ENCODE assay signal across 12 cellular contexts in the genomic region with DNA sequence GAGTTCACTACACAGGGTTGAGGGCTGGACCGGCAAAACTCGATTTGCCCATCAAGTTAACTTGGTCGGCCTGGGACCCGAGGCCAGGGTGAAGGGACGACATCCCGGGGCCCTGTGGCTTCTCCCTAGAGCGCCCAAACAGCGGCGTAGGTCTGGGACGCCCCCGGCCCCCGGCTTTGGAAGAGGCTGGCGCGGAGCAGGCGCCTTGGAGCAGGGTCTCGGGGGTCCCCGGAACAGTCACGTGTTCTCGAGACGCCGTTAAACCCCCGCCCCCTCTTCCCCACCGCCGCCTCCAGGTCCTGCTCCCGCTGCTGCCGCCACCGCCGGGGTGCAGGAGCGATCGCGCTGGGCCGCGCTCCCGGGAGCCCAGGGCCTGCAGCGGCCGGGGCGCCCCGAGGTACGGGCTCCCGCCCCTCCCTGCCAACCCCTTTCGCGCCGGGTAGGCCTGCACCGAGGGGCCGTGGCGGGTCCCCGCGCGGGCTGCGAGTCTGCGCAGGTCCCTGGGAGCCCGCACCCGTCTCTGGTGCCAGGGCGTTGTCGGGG. TPM values are rescaled to one million over a fixed set of nuclear protein-coding genes. Genes with fewer than 3 reads are reported as not detected.
DNase-seq lines count a peak whose midpoint lies in the region; ATAC-seq and TF ChIP-seq lines count a peak whose summit lies in the region.
"Had no signal": no experiment of that assay in that cellular context is flagged by ENCODE, and none has a peak within 500 bp of the region (broad histone marks: within the 10 kb centered on the region; RNA-seq: fewer than 3 reads in every experiment).

A gene (plus strand): TSS at position 289 of the 543 bp plus-strand sequence. CDS start 6,382 bp downstream, outside the sequence.

- H3K27me3 ChIP-seq in colonic mucosa (peaks cover 8% of the 10 kb centered on the region), skeletal muscle satellite cell (ENCODE audit: control insufficient read depth, insufficient read depth, low read length) (peaks cover 54% of the 10 kb centered on the region)

- no peak for TF ChIP-seq CTCF in colonic mucosa (IDR thresholded peaks at IDR 0.05)

- H3K9me3 ChIP-seq in colonic mucosa = no peaks in the 10 kb centered on the region
- H3K9me3 ChIP-seq in skeletal muscle satellite cell (replicated peaks; ENCODE audit: low read length) = no peaks in the 10 kb centered on the region
- H3K9me3 ChIP-seq: Caco-2, neutrophil had no signal

- H3K4me2 ChIP-seq in skeletal muscle satellite cell (ENCODE audit: low read length) = peak within 1 kb of the TSS; percentile 68

- H3K9ac ChIP-seq in colonic mucosa (ENCODE audit: low read depth in 2 of 2, low read length in 2 of 2) (peak within 1 kb of the TSS in 1 of 2 donors; percentile 68), skeletal muscle satellite cell (ENCODE audit: low read depth, low read length) (no peak within 1 kb of the TSS)

- H3K9me3 Mint-ChIP-seq in activated naive CD8-positive, alpha-beta T cell treated with anti-CD3 and anti-CD28 coated beads for 36 hours = no peaks in the 10 kb centered on the region

- intact Hi-C loops in colonic mucosa (cut with DNase I) = no loop called here

- ATAC-seq in HG02798 (IDR thresholded peaks at IDR 0.05; ENCODE audit: poor library complexity, unreplicated experiment) = no peak

- no peak within 1 kb of the TSS for H3K4me3 Mint-ChIP-seq in activated naive CD8-positive, alpha-beta T cell treated with anti-CD3 and anti-CD28 coated beads for 36 hours

- no peaks in the 10 kb centered on the region for H3K36me3 Mint-ChIP-seq in activated naive CD8-positive, alpha-beta T cell treated with anti-CD3 and anti-CD28 coated beads for 36 hours

- no peak within 1 kb of the TSS for H3K27ac Mint-ChIP-seq in activated naive CD8-positive, alpha-beta T cell treated with anti-CD3 and anti-CD28 coated beads for 36 hours

- POLR2A ChIA-PET in HEK293T (lab: Yijun Ruan, JAX) = no interaction called here

- H3K36me3 ChIP-seq in colonic mucosa (no peaks in the 10 kb centered on the region), skeletal muscle satellite cell (ENCODE audit: insufficient read depth, low read length) (no peaks in the 10 kb centered on the region)
- H3K36me3 ChIP-seq: neutrophil had no signal

- peaks cover 4% of the 10 kb centered on the region for H3K4me1 Mint-ChIP-seq in activated naive CD8-positive, alpha-beta T cell treated with anti-CD3 and anti-CD28 coated beads for 36 hours

- H3K4me3 ChIP-seq in colonic mucosa = peak within 1 kb of the TSS; percentile 41
- H3K4me3 ChIP-seq in skeletal muscle satellite cell (ENCODE audit: low read length) = peak within 1 kb of the TSS; percentile 49

- peaks cover 47% of the 10 kb centered on the region for H3K27me3 Mint-ChIP-seq in activated naive CD8-positive, alpha-beta T cell treated with anti-CD3 and anti-CD28 coated beads for 36 hours

- no peaks in the 10 kb centered on the region for H3K4me1 ChIP-seq in colonic mucosa
- peaks cover 9% of the 10 kb centered on the region for H3K4me1 ChIP-seq in skeletal muscle satellite cell (ENCODE audit: control insufficient read depth, insufficient read depth, low read length)

- peak; percentile 18 for DNase-seq in HEK293T (ENCODE audit: extremely low spot score)
- no peak for DNase-seq in colonic mucosa
- peak; percentile 52 for DNase-seq in left kidney (ENCODE audit: low read depth, low spot score)
- DNase-seq in activated effector memory CD4-positive, alpha-beta T cell treated with anti-CD3 and anti-CD28 coated beads, Interleukin-2, amount 50 U/mL, for 16 hours = no peak
- DNase-seq in ureter (ENCODE audit: low spot score) = no peak
- DNase-seq in activated naive CD8-positive, alpha-beta T cell treated with anti-CD3 and anti-CD28 coated beads for 36 hours = no peak
- DNase-seq: Caco-2, cerebellar nuclear complex, NCI-H774 had no signal

- CTCF ChIA-PET in HEK293T (lab: Yijun Ruan, JAX) = no interaction called here

- H3K27ac ChIP-seq in colonic mucosa = no peak within 1 kb of the TSS
- H3K27ac ChIP-seq: neutrophil had no signal

TF ChIP-seq in HEK293T, 16 proteins besides CTCF, POLR2A, EP300 and RAD21:
- TF ChIP-seq L3MBTL2 (conservative IDR thresholded peaks at IDR 0.05) (peak; percentile 28; the same call in 1 of the 2 replicates), NFRKB (IDR thresholded peaks at IDR 0.05) (no peak)

RNA-seq across cellular contexts. Expression of the gene that starts here (rescaled TPM):
- total RNA-seq in colonic mucosa (under 1 TPM in 1 of 2 donors, not detected in 1; 0.21 TPM), ureter (0.99 TPM)
- not detected in 2 replicates for total RNA-seq in skeletal muscle satellite cell (2012; rRNA removed)
- total RNA-seq in activated naive CD8-positive, alpha-beta T cell treated with anti-CD3 and anti-CD28 coated beads for 36 hours = not detected
- total RNA-seq: Caco-2 had no signal

Comparison
In these comparisons a context has a peak if more than half of its experiments do, and no peak if none do; other contexts are left out.
1. DNase-seq: peak in HEK293T (single experiment) and left kidney (single experiment); none in colonic mucosa (single experiment), activated effector memory CD4-positive, alpha-beta T cell treated with anti-CD3 and anti-CD28 coated beads, Interleukin-2, amount 50 U/mL, for 16 hours (single experiment), ureter (single experiment) and activated naive CD8-positive, alpha-beta T cell treated with anti-CD3 and anti-CD28 coated beads for 36 hours (single experiment).